1 cellular context compared by ENCODE assay signal in the genomic region with DNA sequence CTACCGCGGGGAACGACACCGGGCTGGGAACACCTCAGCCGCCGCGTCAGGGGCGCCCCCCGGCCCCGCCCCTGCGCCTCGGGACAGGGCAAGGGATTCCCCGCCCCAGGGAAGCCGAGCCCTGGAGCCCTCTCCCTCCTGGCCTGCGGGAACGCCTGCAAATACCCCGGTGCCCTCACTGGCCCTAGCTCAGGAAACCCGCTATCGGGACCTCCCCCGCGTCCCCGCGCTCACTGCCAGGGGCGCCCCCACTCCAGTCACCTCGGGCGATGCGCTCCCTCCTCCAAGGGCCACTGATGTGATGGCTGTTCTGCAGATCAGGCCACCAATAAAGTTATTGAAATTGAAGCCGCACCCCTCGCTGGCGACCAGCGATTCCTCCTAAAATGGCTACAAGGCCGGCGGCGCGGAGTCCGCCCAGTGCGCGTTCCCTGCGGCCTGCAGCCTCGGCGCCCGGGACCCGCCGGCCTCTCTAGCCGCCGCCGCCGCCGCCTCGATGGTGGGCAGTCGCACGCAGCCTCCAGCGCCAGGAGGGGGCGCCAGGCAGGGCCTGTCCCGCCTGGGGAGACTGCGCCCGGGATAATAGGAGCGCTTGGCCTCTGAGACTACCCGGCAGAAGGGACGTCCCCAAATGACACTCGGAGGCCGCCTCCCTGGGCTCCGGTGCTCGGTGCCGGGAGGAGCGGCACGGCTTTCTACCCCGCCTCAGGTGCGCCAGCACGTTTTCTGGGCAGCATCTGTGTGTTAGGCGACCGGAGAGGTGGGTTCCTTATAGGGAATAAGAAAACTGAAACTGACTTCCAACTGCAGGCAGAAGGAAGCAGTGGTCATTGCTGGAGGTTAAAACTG.
TF ChIP-seq lines count a peak whose summit lies in the region.

A gene with protein sequence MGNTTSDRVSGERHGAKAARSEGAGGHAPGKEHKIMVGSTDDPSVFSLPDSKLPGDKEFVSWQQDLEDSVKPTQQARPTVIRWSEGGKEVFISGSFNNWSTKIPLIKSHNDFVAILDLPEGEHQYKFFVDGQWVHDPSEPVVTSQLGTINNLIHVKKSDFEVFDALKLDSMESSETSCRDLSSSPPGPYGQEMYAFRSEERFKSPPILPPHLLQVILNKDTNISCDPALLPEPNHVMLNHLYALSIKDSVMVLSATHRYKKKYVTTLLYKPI (minus strand): TSS at position 303 of the 849 bp plus-strand sequence. CDS start 326 bp downstream, outside the sequence.

TF ChIP-seq in HepG2, 621 proteins besides CTCF, POLR2A, EP300 and RAD21 (continued from another document and continues in another):
- TF ChIP-seq, protein P1, sequence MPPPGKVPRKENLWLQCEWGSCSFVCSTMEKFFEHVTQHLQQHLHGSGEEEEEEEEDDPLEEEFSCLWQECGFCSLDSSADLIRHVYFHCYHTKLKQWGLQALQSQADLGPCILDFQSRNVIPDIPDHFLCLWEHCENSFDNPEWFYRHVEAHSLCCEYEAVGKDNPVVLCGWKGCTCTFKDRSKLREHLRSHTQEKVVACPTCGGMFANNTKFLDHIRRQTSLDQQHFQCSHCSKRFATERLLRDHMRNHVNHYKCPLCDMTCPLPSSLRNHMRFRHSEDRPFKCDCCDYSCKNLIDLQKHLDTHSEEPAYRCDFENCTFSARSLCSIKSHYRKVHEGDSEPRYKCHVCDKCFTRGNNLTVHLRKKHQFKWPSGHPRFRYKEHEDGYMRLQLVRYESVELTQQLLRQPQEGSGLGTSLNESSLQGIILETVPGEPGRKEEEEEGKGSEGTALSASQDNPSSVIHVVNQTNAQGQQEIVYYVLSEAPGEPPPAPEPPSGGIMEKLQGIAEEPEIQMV (CRISPR knock-in tag; IDR thresholded peaks at IDR 0.05; ENCODE audit: low read depth) = peak; percentile 84; the same call in 1 of the 2 replicates
- TF ChIP-seq ZNF33B (CRISPR knock-in tag; IDR thresholded peaks at IDR 0.05) = peak; percentile 70; the same call in 1 of the 2 replicates
- no peak for TF ChIP-seq RFX5 (IDR thresholded peaks at IDR 0.05; ENCODE audit: low read depth, low read length)
- TF ChIP-seq, protein P2, sequence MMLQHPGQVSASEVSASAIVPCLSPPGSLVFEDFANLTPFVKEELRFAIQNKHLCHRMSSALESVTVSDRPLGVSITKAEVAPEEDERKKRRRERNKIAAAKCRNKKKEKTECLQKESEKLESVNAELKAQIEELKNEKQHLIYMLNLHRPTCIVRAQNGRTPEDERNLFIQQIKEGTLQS (CRISPR knock-in tag; IDR thresholded peaks at IDR 0.05) = peak; percentile 37; the same call in 1 of the 2 replicates
- no peak for TF ChIP-seq MATR3 (CRISPR knock-in tag; IDR thresholded peaks at IDR 0.05)
- peak; percentile 93 for TF ChIP-seq YY1 (IDR thresholded peaks at IDR 0.05; ENCODE audit: insufficient read depth, insufficient replicate concordance, low read depth, low read length)
- peak; percentile 68; the same call in 1 of the 2 replicates for TF ChIP-seq ZNF232 (CRISPR knock-in tag; IDR thresholded peaks at IDR 0.05; ENCODE audit: borderline replicate concordance)
- TF ChIP-seq KLF16 (CRISPR knock-in tag; IDR thresholded peaks at IDR 0.05) = peak in 1 of 2 experiments; percentile 97; a peak in 2 of 4 replicates
- peak; percentile 98 for TF ChIP-seq PHF21A (CRISPR knock-in tag; IDR thresholded peaks at IDR 0.05)
- TF ChIP-seq MTA1 (CRISPR knock-in tag; IDR thresholded peaks at IDR 0.05; ENCODE audit: borderline replicate concordance) = peak; percentile 93
- TF ChIP-seq ARID2 (CRISPR knock-in tag; IDR thresholded peaks at IDR 0.05; ENCODE audit: borderline replicate concordance) = no peak
- TF ChIP-seq, protein P3, sequence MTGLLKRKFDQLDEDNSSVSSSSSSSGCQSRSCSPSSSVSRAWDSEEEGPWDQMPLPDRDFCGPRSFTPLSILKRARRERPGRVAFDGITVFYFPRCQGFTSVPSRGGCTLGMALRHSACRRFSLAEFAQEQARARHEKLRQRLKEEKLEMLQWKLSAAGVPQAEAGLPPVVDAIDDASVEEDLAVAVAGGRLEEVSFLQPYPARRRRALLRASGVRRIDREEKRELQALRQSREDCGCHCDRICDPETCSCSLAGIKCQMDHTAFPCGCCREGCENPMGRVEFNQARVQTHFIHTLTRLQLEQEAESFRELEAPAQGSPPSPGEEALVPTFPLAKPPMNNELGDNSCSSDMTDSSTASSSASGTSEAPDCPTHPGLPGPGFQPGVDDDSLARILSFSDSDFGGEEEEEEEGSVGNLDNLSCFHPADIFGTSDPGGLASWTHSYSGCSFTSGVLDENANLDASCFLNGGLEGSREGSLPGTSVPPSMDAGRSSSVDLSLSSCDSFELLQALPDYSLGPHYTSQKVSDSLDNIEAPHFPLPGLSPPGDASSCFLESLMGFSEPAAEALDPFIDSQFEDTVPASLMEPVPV (CRISPR knock-in tag; IDR thresholded peaks at IDR 0.05) = no peak; the same call in 1 of the 2 replicates
- peak; percentile 72; the same call in 1 of the 2 replicates for TF ChIP-seq ZNF431 (CRISPR knock-in tag; IDR thresholded peaks at IDR 0.05; ENCODE audit: borderline replicate concordance, low read depth)
- peak; percentile 83 for TF ChIP-seq PHF20 (CRISPR knock-in tag; IDR thresholded peaks at IDR 0.05)
- TF ChIP-seq, protein P4, sequence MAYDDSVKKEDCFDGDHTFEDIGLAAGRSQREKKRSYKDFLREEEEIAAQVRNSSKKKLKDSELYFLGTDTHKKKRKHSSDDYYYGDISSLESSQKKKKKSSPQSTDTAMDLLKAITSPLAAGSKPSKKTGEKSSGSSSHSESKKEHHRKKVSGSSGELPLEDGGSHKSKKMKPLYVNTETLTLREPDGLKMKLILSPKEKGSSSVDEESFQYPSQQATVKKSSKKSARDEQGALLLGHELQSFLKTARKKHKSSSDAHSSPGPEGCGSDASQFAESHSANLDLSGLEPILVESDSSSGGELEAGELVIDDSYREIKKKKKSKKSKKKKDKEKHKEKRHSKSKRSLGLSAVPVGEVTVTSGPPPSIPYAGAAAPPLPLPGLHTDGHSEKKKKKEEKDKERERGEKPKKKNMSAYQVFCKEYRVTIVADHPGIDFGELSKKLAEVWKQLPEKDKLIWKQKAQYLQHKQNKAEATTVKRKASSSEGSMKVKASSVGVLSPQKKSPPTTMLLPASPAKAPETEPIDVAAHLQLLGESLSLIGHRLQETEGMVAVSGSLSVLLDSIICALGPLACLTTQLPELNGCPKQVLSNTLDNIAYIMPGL (CRISPR knock-in tag; IDR thresholded peaks at IDR 0.05; ENCODE audit: borderline replicate concordance in 1 of 2, low read depth in 1 of 2) = peak; percentile 98
- TF ChIP-seq ZNF124 (CRISPR knock-in tag; IDR thresholded peaks at IDR 0.05) = 0 out of 2 replicates have a peak, but pooled peaks have one; percentile 54
- no peak for TF ChIP-seq ZNF878 (CRISPR knock-in tag; IDR thresholded peaks at IDR 0.05)
- TF ChIP-seq U2AF1 (optimal IDR thresholded peaks at IDR 0.05; ENCODE audit: low read depth, low read length) = peak; percentile 54
- peak; percentile 43; the same call in 1 of the 2 replicates for TF ChIP-seq TARDBP (CRISPR knock-in tag; IDR thresholded peaks at IDR 0.05)
- TF ChIP-seq NBN (conservative IDR thresholded peaks at IDR 0.05) = no peak
- TF ChIP-seq ZNF121 (CRISPR knock-in tag; IDR thresholded peaks at IDR 0.05) = peak; percentile 67
- TF ChIP-seq, protein P5, sequence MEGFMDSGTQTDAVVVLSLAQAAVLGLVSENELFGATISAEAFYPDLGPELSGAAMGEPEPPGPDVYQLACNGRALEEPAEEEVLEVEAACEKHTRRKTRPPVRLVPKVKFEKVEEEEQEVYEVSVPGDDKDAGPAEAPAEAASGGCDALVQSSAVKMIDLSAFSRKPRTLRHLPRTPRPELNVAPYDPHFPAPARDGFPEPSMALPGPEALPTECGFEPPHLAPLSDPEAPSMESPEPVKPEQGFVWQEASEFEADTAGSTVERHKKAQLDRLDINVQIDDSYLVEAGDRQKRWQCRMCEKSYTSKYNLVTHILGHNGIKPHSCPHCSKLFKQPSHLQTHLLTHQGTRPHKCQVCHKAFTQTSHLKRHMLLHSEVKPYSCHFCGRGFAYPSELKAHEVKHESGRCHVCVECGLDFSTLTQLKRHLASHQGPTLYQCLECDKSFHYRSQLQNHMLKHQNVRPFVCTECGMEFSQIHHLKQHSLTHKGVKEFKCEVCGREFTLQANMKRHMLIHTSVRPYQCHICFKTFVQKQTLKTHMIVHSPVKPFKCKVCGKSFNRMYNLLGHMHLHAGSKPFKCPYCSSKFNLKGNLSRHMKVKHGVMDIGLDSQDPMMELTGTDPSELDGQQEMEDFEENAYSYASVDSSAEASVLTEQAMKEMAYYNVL (CRISPR knock-in tag; IDR thresholded peaks at IDR 0.05; ENCODE audit: borderline replicate concordance) = peak; percentile 85
- TF ChIP-seq, protein P6, sequence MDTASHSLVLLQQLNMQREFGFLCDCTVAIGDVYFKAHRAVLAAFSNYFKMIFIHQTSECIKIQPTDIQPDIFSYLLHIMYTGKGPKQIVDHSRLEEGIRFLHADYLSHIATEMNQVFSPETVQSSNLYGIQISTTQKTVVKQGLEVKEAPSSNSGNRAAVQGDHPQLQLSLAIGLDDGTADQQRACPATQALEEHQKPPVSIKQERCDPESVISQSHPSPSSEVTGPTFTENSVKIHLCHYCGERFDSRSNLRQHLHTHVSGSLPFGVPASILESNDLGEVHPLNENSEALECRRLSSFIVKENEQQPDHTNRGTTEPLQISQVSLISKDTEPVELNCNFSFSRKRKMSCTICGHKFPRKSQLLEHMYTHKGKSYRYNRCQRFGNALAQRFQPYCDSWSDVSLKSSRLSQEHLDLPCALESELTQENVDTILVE (CRISPR knock-in tag; IDR thresholded peaks at IDR 0.05) = peak; percentile 88; the same call in 1 of the 2 replicates
- TF ChIP-seq CBX1 (IDR thresholded peaks at IDR 0.05; ENCODE audit: low read depth) = no peak
- peak; percentile 85 for TF ChIP-seq ELF3 (CRISPR knock-in tag; IDR thresholded peaks at IDR 0.05)
- no peak for TF ChIP-seq NFE2L2 (IDR thresholded peaks at IDR 0.05; ENCODE audit: low read length)
- peak; percentile 80 for TF ChIP-seq HNRNPLL (IDR thresholded peaks at IDR 0.05; ENCODE audit: low read depth, low read length, poor library complexity, severe bottlenecking)
- 0 out of 2 replicates have a peak, but pooled peaks have one; percentile 52 for TF ChIP-seq KLF9 (CRISPR knock-in tag; IDR thresholded peaks at IDR 0.05; ENCODE audit: low read depth)
- no peak for TF ChIP-seq ZFP36 (IDR thresholded peaks at IDR 0.05; ENCODE audit: borderline replicate concordance, low read depth, low read length, partially characterized antibody)
- 0 out of 2 replicates have a peak, but pooled peaks have one; percentile 47 for TF ChIP-seq ZNF30 (CRISPR knock-in tag; IDR thresholded peaks at IDR 0.05)
- TF ChIP-seq ZNF331 (CRISPR knock-in tag; IDR thresholded peaks at IDR 0.05) = peak; percentile 73; the same call in 1 of the 2 replicates
- TF ChIP-seq CC2D1A (CRISPR knock-in tag; IDR thresholded peaks at IDR 0.05) = 0 out of 2 replicates have a peak, but pooled peaks have one; percentile 59
- TF ChIP-seq, protein P7, sequence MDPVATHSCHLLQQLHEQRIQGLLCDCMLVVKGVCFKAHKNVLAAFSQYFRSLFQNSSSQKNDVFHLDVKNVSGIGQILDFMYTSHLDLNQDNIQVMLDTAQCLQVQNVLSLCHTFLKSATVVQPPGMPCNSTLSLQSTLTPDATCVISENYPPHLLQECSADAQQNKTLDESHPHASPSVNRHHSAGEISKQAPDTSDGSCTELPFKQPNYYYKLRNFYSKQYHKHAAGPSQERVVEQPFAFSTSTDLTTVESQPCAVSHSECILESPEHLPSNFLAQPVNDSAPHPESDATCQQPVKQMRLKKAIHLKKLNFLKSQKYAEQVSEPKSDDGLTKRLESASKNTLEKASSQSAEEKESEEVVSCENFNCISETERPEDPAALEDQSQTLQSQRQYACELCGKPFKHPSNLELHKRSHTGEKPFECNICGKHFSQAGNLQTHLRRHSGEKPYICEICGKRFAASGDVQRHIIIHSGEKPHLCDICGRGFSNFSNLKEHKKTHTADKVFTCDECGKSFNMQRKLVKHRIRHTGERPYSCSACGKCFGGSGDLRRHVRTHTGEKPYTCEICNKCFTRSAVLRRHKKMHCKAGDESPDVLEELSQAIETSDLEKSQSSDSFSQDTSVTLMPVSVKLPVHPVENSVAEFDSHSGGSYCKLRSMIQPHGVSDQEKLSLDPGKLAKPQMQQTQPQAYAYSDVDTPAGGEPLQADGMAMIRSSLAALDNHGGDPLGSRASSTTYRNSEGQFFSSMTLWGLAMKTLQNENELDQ (CRISPR knock-in tag; IDR thresholded peaks at IDR 0.05; ENCODE audit: borderline replicate concordance) = no peak
- TF ChIP-seq, protein P8, sequence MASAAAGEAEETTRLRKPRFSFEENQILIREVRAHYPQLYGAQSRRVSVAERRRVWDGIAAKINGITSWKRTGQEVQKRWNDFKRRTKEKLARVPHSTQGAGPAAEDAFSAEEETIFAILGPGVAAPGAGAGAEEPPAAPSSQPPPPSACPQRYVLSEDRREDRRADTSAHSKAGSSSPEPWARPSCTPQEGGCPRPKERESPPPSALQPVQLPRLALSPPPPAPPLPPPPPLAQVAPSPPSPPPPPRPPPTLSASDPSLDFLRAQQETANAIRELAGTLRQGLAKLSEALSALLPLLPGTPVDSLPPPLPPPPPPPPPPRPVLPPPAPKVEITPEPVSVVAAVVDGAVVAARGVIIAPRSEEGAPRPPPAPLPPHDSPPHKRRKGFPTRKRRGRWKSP (CRISPR knock-in tag; IDR thresholded peaks at IDR 0.05) = peak; percentile 43; the same call in 1 of the 2 replicates
- TF ChIP-seq, protein P9, sequence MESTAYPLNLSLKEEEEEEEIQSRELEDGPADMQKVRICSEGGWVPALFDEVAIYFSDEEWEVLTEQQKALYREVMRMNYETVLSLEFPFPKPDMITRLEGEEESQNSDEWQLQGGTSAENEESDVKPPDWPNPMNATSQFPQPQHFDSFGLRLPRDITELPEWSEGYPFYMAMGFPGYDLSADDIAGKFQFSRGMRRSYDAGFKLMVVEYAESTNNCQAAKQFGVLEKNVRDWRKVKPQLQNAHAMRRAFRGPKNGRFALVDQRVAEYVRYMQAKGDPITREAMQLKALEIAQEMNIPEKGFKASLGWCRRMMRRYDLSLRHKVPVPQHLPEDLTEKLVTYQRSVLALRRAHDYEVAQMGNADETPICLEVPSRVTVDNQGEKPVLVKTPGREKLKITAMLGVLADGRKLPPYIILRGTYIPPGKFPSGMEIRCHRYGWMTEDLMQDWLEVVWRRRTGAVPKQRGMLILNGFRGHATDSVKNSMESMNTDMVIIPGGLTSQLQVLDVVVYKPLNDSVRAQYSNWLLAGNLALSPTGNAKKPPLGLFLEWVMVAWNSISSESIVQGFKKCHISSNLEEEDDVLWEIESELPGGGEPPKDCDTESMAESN (CRISPR knock-in tag; conservative IDR thresholded peaks at IDR 0.05) = peak; percentile 78
- TF ChIP-seq HNRNPK (IDR thresholded peaks at IDR 0.05; ENCODE audit: low read depth, low read length, poor library complexity, severe bottlenecking) = no peak
- TF ChIP-seq ZNF432 (CRISPR knock-in tag; IDR thresholded peaks at IDR 0.05; ENCODE audit: borderline replicate concordance) = no peak
- TF ChIP-seq, protein P10, sequence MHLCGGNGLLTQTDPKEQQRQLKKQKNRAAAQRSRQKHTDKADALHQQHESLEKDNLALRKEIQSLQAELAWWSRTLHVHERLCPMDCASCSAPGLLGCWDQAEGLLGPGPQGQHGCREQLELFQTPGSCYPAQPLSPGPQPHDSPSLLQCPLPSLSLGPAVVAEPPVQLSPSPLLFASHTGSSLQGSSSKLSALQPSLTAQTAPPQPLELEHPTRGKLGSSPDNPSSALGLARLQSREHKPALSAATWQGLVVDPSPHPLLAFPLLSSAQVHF (CRISPR knock-in tag; IDR thresholded peaks at IDR 0.05) = peak; percentile 33; the same call in 1 of the 2 replicates
- 0 out of 2 replicates have a peak, but pooled peaks have one; percentile 94 for TF ChIP-seq KLF13 (CRISPR knock-in tag; IDR thresholded peaks at IDR 0.05)
- no peak for TF ChIP-seq FOXA1 (IDR thresholded peaks at IDR 0.05)
- TF ChIP-seq FOXA1 (CRISPR knock-in tag; IDR thresholded peaks at IDR 0.05) = no peak
- TF ChIP-seq NR2F6 (IDR thresholded peaks at IDR 0.05) = 0 out of 2 replicates have a peak, but pooled peaks have one; percentile 10
- TF ChIP-seq NR2F6 (CRISPR knock-in tag; IDR thresholded peaks at IDR 0.05) = no peak
